In genomic region chr1:218312509-218312908, GRCh38 we compare ENCODE assay signal across 1 cellular context.
TF ChIP-seq lines count a peak whose summit lies in the region.

No MANE protein-coding gene starts in this region.

TF ChIP-seq in H1, 55 proteins besides CTCF, POLR2A, EP300 and RAD21:
- TF ChIP-seq GABPA (IDR thresholded peaks at IDR 0.05; ENCODE audit: borderline replicate concordance, insufficient read depth, low read length) (no peak), CHD1 (IDR thresholded peaks at IDR 0.05; ENCODE audit: low read depth, low read length) (no peak), EZH2 (IDR thresholded peaks at IDR 0.05; ENCODE audit: low read depth, low read length, severe bottlenecking) (no peak), CHD7 (IDR thresholded peaks at IDR 0.05; ENCODE audit: insufficient replicate concordance, low read length) (no peak), YY1 (IDR thresholded peaks at IDR 0.05; ENCODE audit: low read depth, low read length) (no peak), CHD2 (IDR thresholded peaks at IDR 0.05; ENCODE audit: low read length) (no peak), RBBP5 (IDR thresholded peaks at IDR 0.05; ENCODE audit: borderline replicate concordance, low read depth, low read length) (no peak)
